In genomic region chr11:50423208-50423607, GRCh38 we compare ENCODE assay signal across 1 cellular context.
TF ChIP-seq lines count a peak whose summit lies in the region.

No MANE protein-coding gene starts in this region.

TF ChIP-seq in SK-N-SH, 30 proteins besides CTCF, POLR2A, EP300 and RAD21 (continued from another document):
- no peak for TF ChIP-seq IRF3 (IDR thresholded peaks at IDR 0.05; ENCODE audit: low read depth, low read length)
- no peak for TF ChIP-seq TAF1 (IDR thresholded peaks at IDR 0.05; ENCODE audit: borderline replicate concordance, low read depth, low read length)
- TF ChIP-seq ELF1 (IDR thresholded peaks at IDR 0.05): no peak
- TF ChIP-seq POLR2AphosphoS5 (IDR thresholded peaks at IDR 0.05; ENCODE audit: low read depth, low read length): no peak
- TF ChIP-seq RCOR1 (IDR thresholded peaks at IDR 0.05; ENCODE audit: low read length): no peak
- no peak for TF ChIP-seq NFIC (IDR thresholded peaks at IDR 0.05; ENCODE audit: borderline replicate concordance)
- no peak for TF ChIP-seq USF1 (IDR thresholded peaks at IDR 0.05; ENCODE audit: borderline replicate concordance, low read depth)
- TF ChIP-seq MEF2A (IDR thresholded peaks at IDR 0.05; ENCODE audit: borderline replicate concordance, low read depth): no peak
- TF ChIP-seq YY1 (IDR thresholded peaks at IDR 0.05; ENCODE audit: low read depth): no peak
- no peak for TF ChIP-seq JUND (IDR thresholded peaks at IDR 0.05)
- TF ChIP-seq MXI1 (IDR thresholded peaks at IDR 0.05; ENCODE audit: low read depth, low read length): no peak
- no peak for TF ChIP-seq GATA2 (CRISPR knock-in tag; IDR thresholded peaks at IDR 0.05)
- no peak for TF ChIP-seq ZBTB33 (IDR thresholded peaks at IDR 0.05; ENCODE audit: borderline replicate concordance, low read depth)
- TF ChIP-seq EZH2phosphoT487 (IDR thresholded peaks at IDR 0.05; ENCODE audit: borderline replicate concordance, low read depth): no peak
